Comparison of ENCODE assay signal across 23 cellular contexts in the genomic region with DNA sequence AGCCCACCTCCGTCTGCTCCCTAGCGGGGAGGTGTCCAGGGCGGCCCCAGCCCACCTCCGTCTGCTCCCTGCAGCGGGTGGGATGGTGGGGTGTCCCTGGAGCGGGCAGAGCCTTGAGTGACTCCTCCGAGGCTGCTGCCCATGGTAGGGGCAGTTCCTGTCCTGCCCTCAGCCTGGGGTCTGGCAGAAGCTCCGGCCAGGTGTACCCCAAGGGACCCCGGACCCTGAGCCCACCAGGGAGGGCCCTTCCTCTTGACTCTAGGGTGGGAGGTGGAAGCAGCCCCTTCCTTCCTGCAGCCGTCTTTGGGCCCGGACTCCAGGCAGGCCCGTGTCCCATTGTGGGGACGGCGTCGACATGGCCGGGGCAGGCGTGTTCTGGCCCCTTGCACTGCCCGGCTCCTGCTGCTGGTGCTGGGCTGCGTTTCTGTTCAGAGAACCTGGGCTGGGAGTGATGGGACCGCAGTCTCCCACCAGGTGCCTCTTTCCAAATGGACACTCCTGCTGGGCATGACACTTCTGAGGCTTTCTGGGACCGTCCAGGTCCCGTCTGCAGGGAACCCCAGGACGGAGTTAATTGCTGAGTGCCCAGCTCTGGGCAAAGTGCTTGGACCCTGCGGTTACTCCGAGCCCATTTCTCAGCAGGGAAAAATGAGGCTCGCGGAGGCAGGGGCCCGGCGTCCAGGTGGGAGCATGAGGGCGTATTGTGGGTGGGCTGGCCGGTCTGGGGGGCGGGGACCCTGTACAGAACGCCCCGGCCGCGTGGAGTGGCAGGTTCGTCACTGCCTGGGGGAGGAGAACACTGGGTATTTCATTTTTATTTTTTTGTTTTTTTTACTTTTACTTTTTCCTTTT. TPM values are rescaled to one million over a fixed set of nuclear protein-coding genes. Genes with fewer than 3 reads are reported as not detected.
"Had no signal": no experiment of that assay in that cellular context is flagged by ENCODE, and none has a peak within 500 bp of the region (broad histone marks: within the 10 kb centered on the region; RNA-seq: fewer than 3 reads in every experiment).

No MANE protein-coding gene starts in this region.

- H3K9me3 ChIP-seq: transverse colon had no signal

- H3K27me3 ChIP-seq: transverse colon had no signal

- H3K4me3 Mint-ChIP-seq: activated CD8-positive, alpha-beta T cell treated with anti-CD3 and anti-CD28 coated beads, Interleukin-2, amount 10 ng/mL, durations not matched to agents 7 days and 5 days; activated naive CD8-positive, alpha-beta T cell treated with anti-CD3 and anti-CD28 coated beads, Interleukin-2, amount 10 ng/mL, durations not matched to agents 7 days and 5 days; immature natural killer cell; natural killer cell treated with Interleukin-12 subunit alpha and Interleukin-12 subunit beta and Interleukin-15 and Interleukin-18, amount 100 ng/mL, for 72 hours; WTC11 had no signal

- ATAC-seq: activated CD8-positive, alpha-beta T cell treated with anti-CD3 and anti-CD28 coated beads, Interleukin-2, amount 10 ng/mL, durations not matched to agents 7 days and 5 days; esophagus mucosa; natural killer cell treated with Interleukin-12 subunit alpha and Interleukin-12 subunit beta and Interleukin-15 and Interleukin-18, amount 100 ng/mL, for 72 hours; right cardiac atrium; WTC11 had no signal

- H3K9me3 Mint-ChIP-seq: activated naive CD8-positive, alpha-beta T cell treated with anti-CD3 and anti-CD28 coated beads, Interleukin-2, amount 10 ng/mL, durations not matched to agents 7 days and 5 days; immature natural killer cell; natural killer cell treated with Interleukin-12 subunit alpha and Interleukin-12 subunit beta and Interleukin-15 and Interleukin-18, amount 100 ng/mL, for 72 hours; WTC11 had no signal

- H3K4me1 Mint-ChIP-seq: WTC11 had no signal

- DNase-seq: activated CD4-positive, alpha-beta T cell treated with anti-CD3 and anti-CD28 coated beads for 48 hours; activated CD8-positive, alpha-beta memory T cell treated with anti-CD3 and anti-CD28 coated beads, Interleukin-2, amount 50 U/mL, for 48 hours; activated CD8-positive, alpha-beta T cell treated with anti-CD3 and anti-CD28 coated beads, Interleukin-2, amount 10 ng/mL, durations not matched to agents 7 days and 5 days; activated naive CD8-positive, alpha-beta T cell treated with anti-CD3 and anti-CD28 coated beads, Interleukin-2, amount 10 ng/mL, durations not matched to agents 7 days and 5 days; anterior cingulate cortex; glutamatergic neuron; immature natural killer cell; occipital lobe; small intestine had no signal

- FAIRE-seq: endometrium, small intestine had no signal

- H3K36me3 ChIP-seq: transverse colon had no signal

- H3K27ac Mint-ChIP-seq: activated CD8-positive, alpha-beta T cell treated with anti-CD3 and anti-CD28 coated beads, Interleukin-2, amount 10 ng/mL, durations not matched to agents 7 days and 5 days; activated naive CD8-positive, alpha-beta T cell treated with anti-CD3 and anti-CD28 coated beads, Interleukin-2, amount 10 ng/mL, durations not matched to agents 7 days and 5 days; natural killer cell treated with Interleukin-12 subunit alpha and Interleukin-12 subunit beta and Interleukin-15 and Interleukin-18, amount 100 ng/mL, for 72 hours had no signal

- H3K4me3 ChIP-seq: transverse colon had no signal

- H3K27me3 Mint-ChIP-seq: natural killer cell treated with Interleukin-12 subunit alpha and Interleukin-12 subunit beta and Interleukin-15 and Interleukin-18, amount 100 ng/mL, for 72 hours; progenitor cell of endocrine pancreas had no signal

- H3K27ac ChIP-seq: transverse colon had no signal

RNA-seq across cellular contexts. Expression of gene KISS1R, which starts 28.5 kb away (rescaled TPM):
- total RNA-seq: dermis microvascular lymphatic vessel endothelial cell, esophagus mucosa, fibroblast of villous mesenchyme, lung microvascular endothelial cell, occipital lobe, right cardiac atrium, subcutaneous adipose tissue, transverse colon had no signal
- polyA plus RNA-seq: immature natural killer cell, right cardiac atrium had no signal

RNA-seq across cellular contexts. Expression of gene RNU6-9, which starts 52.3 kb away (rescaled TPM):
- total RNA-seq: activated CD8-positive, alpha-beta T cell treated with anti-CD3 and anti-CD28 coated beads, Interleukin-2, amount 10 ng/mL, durations not matched to agents 7 days and 5 days; activated naive CD8-positive, alpha-beta T cell treated with anti-CD3 and anti-CD28 coated beads, Interleukin-2, amount 10 ng/mL, durations not matched to agents 7 days and 5 days; cerebellum; dermis microvascular lymphatic vessel endothelial cell; esophagus mucosa; fibroblast of villous mesenchyme; lung microvascular endothelial cell; mucosa of gallbladder; natural killer cell treated with Interleukin-12 subunit alpha and Interleukin-12 subunit beta and Interleukin-15 and Interleukin-18, amount 100 ng/mL, for 72 hours; occipital lobe; progenitor cell of endocrine pancreas; right cardiac atrium; subcutaneous adipose tissue; T-helper 1 cell treated with Interleukin-12 subunit alpha and Interleukin-12 subunit beta and Interleukin-4 antibody, amounts not matched to agents 30 ng/mL and 1 ng/mL, for 36 hours; transverse colon; WTC11 had no signal
- polyA plus RNA-seq: immature natural killer cell, right cardiac atrium, small intestine had no signal
